8 cellular contexts compared by ENCODE assay signal in the genomic region with DNA sequence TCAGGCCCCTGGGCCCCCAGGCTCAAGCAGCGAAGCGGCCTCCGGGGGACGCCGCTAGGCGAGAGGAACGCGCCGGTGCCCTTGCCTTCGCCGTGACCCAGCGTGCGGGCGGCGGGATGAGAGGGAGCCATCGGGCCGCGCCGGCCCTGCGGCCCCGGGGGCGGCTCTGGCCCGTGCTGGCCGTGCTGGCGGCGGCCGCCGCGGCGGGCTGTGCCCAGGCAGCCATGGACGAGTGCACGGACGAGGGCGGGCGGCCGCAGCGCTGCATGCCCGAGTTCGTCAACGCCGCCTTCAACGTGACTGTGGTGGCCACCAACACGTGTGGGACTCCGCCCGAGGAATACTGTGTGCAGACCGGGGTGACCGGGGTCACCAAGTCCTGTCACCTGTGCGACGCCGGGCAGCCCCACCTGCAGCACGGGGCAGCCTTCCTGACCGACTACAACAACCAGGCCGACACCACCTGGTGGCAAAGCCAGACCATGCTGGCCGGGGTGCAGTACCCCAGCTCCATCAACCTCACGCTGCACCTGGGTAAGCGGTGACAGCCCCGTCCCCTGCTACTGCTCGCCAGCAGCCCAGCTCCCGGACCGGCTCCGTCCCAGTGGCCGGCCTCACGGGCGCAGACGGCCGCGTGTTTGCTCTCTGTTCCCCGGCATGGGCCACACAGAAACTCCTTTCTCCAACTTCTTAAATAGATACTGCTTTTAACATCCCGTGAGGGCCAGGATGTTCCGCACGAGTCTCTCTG. TPM values are rescaled to one million over a fixed set of nuclear protein-coding genes. Genes with fewer than 3 reads are reported as not detected.
DNase-seq lines count a peak whose midpoint lies in the region; ATAC-seq and TF ChIP-seq lines count a peak whose summit lies in the region.

No MANE protein-coding gene starts in this region.

- ATAC-seq in GM21423 (IDR thresholded peaks at IDR 0.05; ENCODE audit: unreplicated experiment): peak; percentile 65

- no peak overlapping the region for H3K27ac ChIP-seq in HL-60 (replicated peaks)
- H3K27ac ChIP-seq in adrenal gland: peak overlapping the region; percentile 23 to 100 (median 100)
- H3K27ac ChIP-seq in hepatocyte: peak overlapping the region; percentile 100

- DNase-seq in EH (ENCODE audit: low read depth): peak; percentile 59
- DNase-seq in HL-60 (ENCODE audit: low read depth in 1 of 2, low spot score in 1 of 2): peak in 1 of 2 experiments; percentile 46
- peak; percentile 71 for DNase-seq in OCI-M1 (lab: John Stamatoyannopoulos, UW)
- peak; percentile 56 to 83 (median 66) for DNase-seq in adrenal gland
- peak; percentile 88 for DNase-seq in hepatocyte (ENCODE audit: low spot score)
- peak; percentile 86 for DNase-seq in retina
- DNase-seq in amniotic stem cell (lab: John Stamatoyannopoulos, UW): no peak

- peak in 1 of 2 donors; percentile 28 for TF ChIP-seq POLR2A in adrenal gland (IDR thresholded peaks at IDR 0.05)

- H3K36me3 ChIP-seq in adrenal gland (replicated peaks in 1 of 2) (no peaks in the 10 kb centered on the region), hepatocyte (replicated peaks; ENCODE audit: insufficient read depth, low read depth) (no peaks in the 10 kb centered on the region)

- H2AFZ ChIP-seq in hepatocyte: peak overlapping the region; percentile 2

- 0 to 3% (median 1%) methylated on average over 9 to 71 of the region's 71 CpGs for WGBS in adrenal gland, 4 donors
- WGBS in hepatocyte (ENCODE audit: low lambda C conversion rate, missing lambda C conversion rate): under 1% methylated on average over 70 of the region's 71 CpGs

- H3K4me2 ChIP-seq in hepatocyte: peak overlapping the region; percentile 82

- peaks cover 58% of the 10 kb centered on the region for H3K79me2 ChIP-seq in hepatocyte

- H4K20me1 ChIP-seq in hepatocyte (ENCODE audit: insufficient read depth, poor library complexity, severe bottlenecking): peaks cover 16% of the 10 kb centered on the region

- H3K9me2 ChIP-seq in hepatocyte (replicated peaks; ENCODE audit: insufficient read depth): no peaks in the 10 kb centered on the region

- H3K9me3 ChIP-seq in adrenal gland (replicated peaks in 1 of 3) (no peaks in the 10 kb centered on the region), hepatocyte (ENCODE audit: low read depth) (no peaks in the 10 kb centered on the region)

- intact Hi-C loops in adrenal gland (cut with DNase I): loop anchor here (5.0 to 10.0 kb wide), 2 partner anchors 51 to 61 kb away; no protein-coding TSS in a partner anchor

- H3K4me1 ChIP-seq in adrenal gland (replicated peaks in 1 of 2) (peaks cover 0 to 41% of the 10 kb centered on the region in 2 donors), hepatocyte (ENCODE audit: insufficient read depth) (peaks cover 42% of the 10 kb centered on the region)

- peaks cover 42% of the 10 kb centered on the region for H3K27me3 ChIP-seq in HL-60 (ENCODE audit: insufficient read depth, poor library complexity, severe bottlenecking)
- no peaks in the 10 kb centered on the region for H3K27me3 ChIP-seq in adrenal gland
- H3K27me3 ChIP-seq in hepatocyte: no peaks in the 10 kb centered on the region

- TF ChIP-seq CTCF in HL-60 (IDR thresholded peaks at IDR 0.05; ENCODE audit: insufficient read depth, low read length) (peak; percentile 16), adrenal gland (IDR thresholded peaks at IDR 0.05) (peak in 5 of 6 experiments; percentile 40 to 60 (median 43)), hepatocyte (IDR thresholded peaks at IDR 0.05; ENCODE audit: poor library complexity) (peak; percentile 61)

- H3K4me3 ChIP-seq in HL-60 (replicated peaks; ENCODE audit: insufficient read depth, low read length) (peak overlapping the region; percentile 69), adrenal gland (peak overlapping the region in 3 of 4 donors; percentile 42 to 85 (median 57)), hepatocyte (peak overlapping the region; percentile 73)

RNA-seq across cellular contexts. Expression of a gene that starts 0.6 kb away (rescaled TPM):
- total RNA-seq in adrenal gland (100 to 1,000 TPM in 2 of 8 donors, 10 to 100 TPM in 6; 65.3 to 110 (median 82.8) TPM), hepatocyte (178 and 185 TPM in 2 replicates)
- polyA plus RNA-seq in adrenal gland (10 to 100 TPM; 12.3 to 49.8 (median 17.5) TPM), hepatocyte (78.4 and 86.3 TPM in 2 replicates)
